In the genomic region with DNA sequence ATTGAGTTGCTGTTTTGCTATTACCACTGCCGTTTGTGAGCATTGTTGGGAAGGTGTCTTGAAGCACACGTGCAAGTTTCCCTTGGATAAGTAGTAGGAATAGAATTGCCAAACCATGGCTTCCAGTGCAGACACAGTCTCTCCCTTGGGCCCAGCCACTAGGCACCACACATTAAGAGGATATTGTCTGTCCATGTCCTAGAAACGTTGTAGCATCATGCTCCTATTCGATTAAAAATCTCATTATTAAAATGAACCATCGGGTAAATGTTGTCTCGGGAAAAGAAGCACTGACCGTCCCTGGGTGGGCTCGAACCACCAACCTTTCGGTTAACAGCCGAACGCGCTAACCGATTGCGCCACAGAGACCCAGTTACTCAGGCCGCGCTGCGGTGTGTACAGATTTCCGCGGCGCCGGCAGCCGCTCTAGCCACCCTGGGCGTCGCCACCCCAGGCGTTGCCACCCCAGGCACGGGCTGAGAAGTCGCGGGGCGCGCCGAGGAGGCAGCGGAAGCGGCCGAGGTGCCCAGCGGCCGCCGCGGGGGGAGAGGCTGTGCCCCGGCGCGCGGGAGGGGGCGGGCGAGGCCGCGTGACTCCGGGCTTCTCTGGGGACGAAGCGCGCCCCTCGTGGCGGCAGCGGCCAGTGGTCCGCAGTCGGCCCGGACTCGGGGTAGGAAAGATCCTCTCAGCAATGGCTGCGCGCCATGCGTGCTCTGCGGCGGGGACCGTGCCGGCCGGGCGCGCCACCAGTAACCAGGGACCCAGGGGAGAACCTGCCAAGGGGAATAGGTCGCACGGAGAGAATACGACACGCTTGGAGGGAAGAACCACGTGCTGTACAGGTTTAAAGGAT, we compare ENCODE assay signal across 8 cellular contexts. TPM values are rescaled to one million over a fixed set of nuclear protein-coding genes. Genes with fewer than 3 reads are reported as not detected.
DNase-seq lines count a peak whose midpoint lies in the region; ATAC-seq and TF ChIP-seq lines count a peak whose summit lies in the region.

No MANE protein-coding gene starts in this region.

- TF ChIP-seq CTCF in GM13976 (IDR thresholded peaks at IDR 0.05; ENCODE audit: borderline replicate concordance, control extremely low read depth, extremely low read depth, insufficient read depth, missing control alignments), result peak; percentile 78
- peak; percentile 58 to 81 (median 61) for TF ChIP-seq CTCF in ascending aorta (IDR thresholded peaks at IDR 0.05)
- TF ChIP-seq CTCF in hepatocyte (IDR thresholded peaks at IDR 0.05; ENCODE audit: poor library complexity), result peak; percentile 67

- no peaks in the 10 kb centered on the region for H3K36me3 ChIP-seq in ascending aorta
- no peaks in the 10 kb centered on the region for H3K36me3 ChIP-seq in hepatocyte (replicated peaks; ENCODE audit: insufficient read depth, low read depth)
- no peaks in the 10 kb centered on the region for H3K36me3 ChIP-seq in SJCRH30

- WGBS in hepatocyte (ENCODE audit: low lambda C conversion rate, missing lambda C conversion rate), result 3% methylated on average over 48 of the region's 72 CpGs

- H3K4me2 ChIP-seq in hepatocyte, result peak overlapping the region; percentile 72

- peak overlapping the region; percentile 24 for H2AFZ ChIP-seq in hepatocyte

- no peaks in the 10 kb centered on the region for H3K9me3 ChIP-seq in ascending aorta
- H3K9me3 ChIP-seq in hepatocyte (ENCODE audit: low read depth), result no peaks in the 10 kb centered on the region
- H3K9me3 ChIP-seq in SJCRH30 (replicated peaks), result 0 out of 2 replicates have a peak, but pooled peaks cover 4% of the 10 kb centered on the region

- H3K27me3 ChIP-seq in ascending aorta (no peaks in the 10 kb centered on the region), hepatocyte (no peaks in the 10 kb centered on the region), SJCRH30 (no peaks in the 10 kb centered on the region)

- intact Hi-C loops in ascending aorta (cut with DNase I), result loop anchor here (1.0 to 10.0 kb wide), 7 partner anchors 57 to 369 kb away; a partner anchor contains a TSS

- H3K79me2 ChIP-seq in hepatocyte, result no peaks in the 10 kb centered on the region

- H3K4me1 ChIP-seq in ascending aorta, result no peaks in the 10 kb centered on the region
- no peaks in the 10 kb centered on the region for H3K4me1 ChIP-seq in hepatocyte (ENCODE audit: insufficient read depth)
- no peaks in the 10 kb centered on the region for H3K4me1 ChIP-seq in SJCRH30

- no peaks in the 10 kb centered on the region for H4K20me1 ChIP-seq in hepatocyte (ENCODE audit: insufficient read depth, poor library complexity, severe bottlenecking)

- DNase-seq in GM13976 (ENCODE audit: low spot score) (peak; percentile 94), NCI-H1930 (lab: John Stamatoyannopoulos, UW) (peak; percentile 83 to 88), T-helper 22 cell (ENCODE audit: low read depth) (peak; percentile 73), ascending aorta (ENCODE audit: low spot score in 2 of 2) (peak; percentile 79 to 96), hepatocyte (ENCODE audit: low spot score) (peak; percentile 94), retina (peak; percentile 94), SJCRH30 (no peak)

- no peaks in the 10 kb centered on the region for H3K9me2 ChIP-seq in hepatocyte (replicated peaks; ENCODE audit: insufficient read depth)

- in situ Hi-C loops in GM13976 (cut with MboI; ENCODE audit: low sequenced_read_pairs, unreplicated experiment), result no loop called here

- H3K27ac ChIP-seq in ascending aorta (peak overlapping the region; percentile 59 to 88), hepatocyte (peak overlapping the region; percentile 59), SJCRH30 (no peak overlapping the region)

- peak; percentile 88 for ATAC-seq in HG02884 (IDR thresholded peaks at IDR 0.05; ENCODE audit: unreplicated experiment)

- H3K4me3 ChIP-seq in ascending aorta, result peak overlapping the region; percentile 53 to 64
- peak overlapping the region; percentile 44 for H3K4me3 ChIP-seq in hepatocyte
- H3K4me3 ChIP-seq in SJCRH30, result no peak overlapping the region

RNA-seq across cellular contexts. Expression of a gene that starts 56.2 kb away (rescaled TPM):
- total RNA-seq in ascending aorta, result 4.0 TPM
- 22.0 and 26.4 TPM in 2 replicates for total RNA-seq in hepatocyte
- polyA plus RNA-seq in hepatocyte, result 9.5 and 9.7 TPM in 2 replicates
- total RNA-seq in SJCRH30 (2014; rRNA removed; shearing (Covaris generic)), result 42.2 and 46.0 TPM in 2 replicates

Comparison
In these comparisons a context has a peak if more than half of its experiments do, and no peak if none do; other contexts are left out.
1. DNase-seq: peak in GM13976 (single experiment), NCI-H1930 (2 of 2), T-helper 22 cell (single experiment), ascending aorta (2 of 2), hepatocyte (single experiment) and retina (single experiment); none in SJCRH30 (0 of 2).
2. Peak in every context shown above with its lines, with median percentiles within 50 percentile points of each other: CTCF ChIP-seq.